In genomic region chr14:95525999-95526398, GRCh38 we compare ENCODE assay signal across 16 cellular contexts. TPM values are rescaled to one million over a fixed set of nuclear protein-coding genes. Genes with fewer than 3 reads are reported as not detected.
A peak's percentile ranks its signal among the peaks of the same experiment; 100 is the strongest.
DNase-seq lines count a peak whose midpoint lies in the region; ATAC-seq and TF ChIP-seq lines count a peak whose summit lies in the region.
"Had no signal": no experiment of that assay in that cellular context is flagged by ENCODE, and none has a peak within 500 bp of the region (broad histone marks: within the 10 kb centered on the region; RNA-seq: fewer than 3 reads in every experiment).

No MANE protein-coding gene starts in this region.

- intact Hi-C loops in thyroid gland (cut with DNase I) = no loop called here

- ATAC-seq in activated T-cell treated with anti-CD3 and anti-CD28 coated beads, Interleukin-2, amount 50 U/mL, for 72 hours (replicated peaks in 1 of 2) = no peak
- ATAC-seq in T-cell (replicated peaks in 1 of 4) = no peak

- TF ChIP-seq POLR2A in thyroid gland (IDR thresholded peaks at IDR 0.05) = no peak

- peak overlapping the region; percentile 15 to 24 for H3K4me3 Mint-ChIP-seq in activated T-cell treated with anti-CD3 and anti-CD28 coated beads, Interleukin-2, amount 50 U/mL, for 72 hours
- H3K4me3 Mint-ChIP-seq in T-cell (no peak overlapping the region), glutamatergic neuron (ENCODE audit: unreplicated experiment) (peak overlapping the region; percentile 65), type B pancreatic cell (no peak overlapping the region)

- H3K27ac Mint-ChIP-seq in activated T-cell treated with anti-CD3 and anti-CD28 coated beads, Interleukin-2, amount 50 U/mL, for 72 hours = peak overlapping the region; percentile 47
- H3K27ac Mint-ChIP-seq in T-cell (peak overlapping the region; percentile 95 to 98), glutamatergic neuron (ENCODE audit: unreplicated experiment) (peak overlapping the region; percentile 84), type B pancreatic cell (peak overlapping the region; percentile 76)

- whole genome bisulfite sequencing in thyroid gland, 2 donors = 56 to 66% methylated on average over 5 of the region's 5 CpGs

- no peak overlapping the region for H3K4me3 ChIP-seq in thyroid gland (replicated peaks in 1 of 3)
- H3K4me3 ChIP-seq: esophagus muscularis mucosa, left lung had no signal

- TF ChIP-seq CTCF in glutamatergic neuron (IDR thresholded peaks at IDR 0.05; ENCODE audit: partially characterized antibody, unreplicated experiment) (no peak), type B pancreatic cell (conservative IDR thresholded peaks at IDR 0.05) (no peak), thyroid gland (IDR thresholded peaks at IDR 0.05) (no peak)

- no peaks in the 10 kb centered on the region for H3K27me3 Mint-ChIP-seq in activated T-cell treated with anti-CD3 and anti-CD28 coated beads, Interleukin-2, amount 50 U/mL, for 72 hours (ENCODE audit: low read depth)
- H3K27me3 Mint-ChIP-seq in T-cell (no peaks in the 10 kb centered on the region), glutamatergic neuron (ENCODE audit: unreplicated experiment) (peaks cover 5% of the 10 kb centered on the region), type B pancreatic cell (no peaks in the 10 kb centered on the region)

- H3K27me3 ChIP-seq in thyroid gland = no peaks in the 10 kb centered on the region
- H3K27me3 ChIP-seq: esophagus muscularis mucosa, left lung had no signal

- no peaks in the 10 kb centered on the region for H3K36me3 ChIP-seq in thyroid gland
- H3K36me3 ChIP-seq: left lung had no signal

- H3K4me1 Mint-ChIP-seq in activated T-cell treated with anti-CD3 and anti-CD28 coated beads, Interleukin-2, amount 50 U/mL, for 72 hours (ENCODE audit: low read depth) = peaks cover 73% of the 10 kb centered on the region
- peaks cover 71 to 74% (median 72%) of the 10 kb centered on the region in 3 donors for H3K4me1 Mint-ChIP-seq in T-cell
- H3K4me1 Mint-ChIP-seq in glutamatergic neuron (ENCODE audit: low read depth, unreplicated experiment) = peaks cover 33% of the 10 kb centered on the region
- H3K4me1 Mint-ChIP-seq in type B pancreatic cell (ENCODE audit: unreplicated experiment) = peaks cover 26% of the 10 kb centered on the region

- POLR2A ChIA-PET in T-cell (lab: Charles Lee) = interaction anchor here in 1 of 2 donors (0.5 to 0.6 kb wide), 2 partner anchors 8 to 249 kb away, joined by 5 to 6 read pairs; no protein-coding TSS in a partner anchor

- no peak for DNase-seq in activated T-cell treated with anti-CD3 and anti-CD28 coated beads, Interleukin-2, amount 50 U/mL, for 72 hours
- no peak for DNase-seq in activated T-cell treated with anti-CD3 and anti-CD28 coated beads, Interleukin-2, amount 50 U/mL, for 1 hour
- no peak for DNase-seq in T-cell
- no peak for DNase-seq in glutamatergic neuron
- no peak for DNase-seq in type B pancreatic cell (ENCODE audit: extremely low spot score, unreplicated experiment)
- DNase-seq in activated effector memory CD4-positive, alpha-beta T cell treated with anti-CD3 and anti-CD28 coated beads, Interleukin-2, amount 50 U/mL, for 16 hours = no peak
- no peak for DNase-seq in NCI-H1048 (lab: John Stamatoyannopoulos, UW)
- no peak for DNase-seq in thyroid gland
- DNase-seq: amniotic stem cell, DMS 273 treated with DMSO at 0.1 percent for 48 hours, H7, KG1, left lung, NCI-H524 treated with DMSO at 0.1 percent for 48 hours, T1000 had no signal

- CTCF ChIA-PET in T-cell (lab: Charles Lee) = interaction anchor here (0.6 to 3.1 kb wide), 13 partner anchors 8 to 99 kb away, joined by 3 to 75 read pairs (median 4); partner anchors contain the start of gene SYNE3 (in 1 of the 2)

- no peaks in the 10 kb centered on the region for H3K9me3 ChIP-seq in thyroid gland
- H3K9me3 ChIP-seq: esophagus muscularis mucosa, left lung had no signal

- peaks cover 0 to 1% of the 10 kb centered on the region in 2 donors for H3K36me3 Mint-ChIP-seq in activated T-cell treated with anti-CD3 and anti-CD28 coated beads, Interleukin-2, amount 50 U/mL, for 72 hours (ENCODE audit: insufficient read depth in 2 of 2)
- H3K36me3 Mint-ChIP-seq in T-cell (peaks cover 5% of the 10 kb centered on the region), glutamatergic neuron (ENCODE audit: unreplicated experiment) (no peaks in the 10 kb centered on the region), type B pancreatic cell (peaks cover 4% of the 10 kb centered on the region)

- no peaks in the 10 kb centered on the region for H3K9me3 Mint-ChIP-seq in activated T-cell treated with anti-CD3 and anti-CD28 coated beads, Interleukin-2, amount 50 U/mL, for 72 hours
- H3K9me3 Mint-ChIP-seq in T-cell (no peaks in the 10 kb centered on the region), glutamatergic neuron (ENCODE audit: unreplicated experiment) (peaks cover 2% of the 10 kb centered on the region), type B pancreatic cell (no peaks in the 10 kb centered on the region)

- H3K4me1 ChIP-seq in thyroid gland = peaks cover 32 to 33% of the 10 kb centered on the region in 2 donors

- peak overlapping the region in 1 of 3 donors; percentile 66 for H3K27ac ChIP-seq in thyroid gland

RNA-seq across cellular contexts. Expression of gene GLRX5, which starts 8.9 kb away (rescaled TPM):
- total RNA-seq in activated T-cell treated with anti-CD3 and anti-CD28 coated beads, Interleukin-2, amount 50 U/mL, for 72 hours = 10 to 100 TPM; 23.1 to 26.3 TPM
- total RNA-seq in T-cell (10 to 100 TPM; 15.4 to 24.2 (median 16.0) TPM), glutamatergic neuron (ENCODE audit: unreplicated experiment) (38.9 TPM), type B pancreatic cell (ENCODE audit: low replicate concordance) (48.8 and 59.4 TPM in 2 replicates), thyroid gland (10 to 100 TPM; 33.9 to 64.1 (median 41.3) TPM)

RNA-seq across cellular contexts. Expression of gene SYNE3, which starts 9.5 kb away (rescaled TPM):
- total RNA-seq in activated T-cell treated with anti-CD3 and anti-CD28 coated beads, Interleukin-2, amount 50 U/mL, for 72 hours = 10 to 100 TPM; 59.9 to 66.2 TPM
- total RNA-seq in T-cell (10 to 100 TPM; 55.6 to 92.3 (median 77.8) TPM), glutamatergic neuron (ENCODE audit: unreplicated experiment) (7.1 TPM), type B pancreatic cell (ENCODE audit: low replicate concordance) (0.65 and 2.9 TPM in 2 replicates), thyroid gland (10 to 100 TPM in 3 of 4 donors, 1 to 10 TPM in 1; 9.7 to 21.9 (median 17.6) TPM)

Comparison
In these comparisons a context has a peak if more than half of its experiments do, and no peak if none do; other contexts are left out.
1. H3K4me3 Mint-ChIP-seq: peak in activated T-cell treated with anti-CD3 and anti-CD28 coated beads, Interleukin-2, amount 50 U/mL, for 72 hours (2 of 2) and glutamatergic neuron (single experiment); none in T-cell (0 of 3) and type B pancreatic cell (single experiment).
2. Peak in every context shown above with its lines, with median percentiles within 50 percentile points of each other: H3K27ac Mint-ChIP-seq.